ENCODE assay signal across 24 cellular contexts in the genomic region with DNA sequence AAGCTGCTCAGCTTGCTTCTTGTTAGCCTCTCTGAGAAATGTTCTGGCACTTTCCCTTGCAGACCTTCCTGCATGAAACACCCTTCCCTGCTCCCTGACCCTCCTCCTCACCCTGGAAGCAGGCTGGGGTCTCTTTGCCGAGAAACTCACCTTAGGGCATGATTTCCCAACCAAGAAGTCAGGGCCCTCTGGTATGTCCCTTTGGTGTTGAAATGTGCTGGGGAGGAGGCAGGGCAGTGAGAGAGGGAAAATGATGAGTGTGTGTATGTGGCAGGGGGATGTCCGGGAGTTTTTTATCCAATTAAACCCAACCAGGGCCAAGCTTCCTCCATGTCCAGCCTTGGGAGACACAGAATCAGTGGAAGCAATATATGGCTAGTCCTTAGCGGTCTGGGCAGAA. TPM values are rescaled to one million over a fixed set of nuclear protein-coding genes. Genes with fewer than 3 reads are reported as not detected.
A peak's percentile ranks its signal among the peaks of the same experiment; 100 is the strongest.
DNase-seq lines count a peak whose midpoint lies in the region; ATAC-seq, FAIRE-seq and TF ChIP-seq lines count a peak whose summit lies in the region.
"Had no signal": no experiment of that assay in that cellular context is flagged by ENCODE, and none has a peak within 500 bp of the region (broad histone marks: within the 10 kb centered on the region; RNA-seq: fewer than 3 reads in every experiment).

No MANE protein-coding gene starts in this region.

- H3K36me3 Mint-ChIP-seq in CD8-positive, alpha-beta memory T cell, result peaks cover 0 to 17% (median 3%) of the 10 kb centered on the region in 3 donors
- peaks cover 2% of the 10 kb centered on the region for H3K36me3 Mint-ChIP-seq in neural progenitor cell
- peaks cover 6% of the 10 kb centered on the region for H3K36me3 Mint-ChIP-seq in type B pancreatic cell
- H3K36me3 Mint-ChIP-seq: activated naive CD4-positive, alpha-beta T cell treated with anti-CD3 and anti-CD28 coated beads, Interleukin-2, amount 50 U/mL, for 24 hours had no signal

- TF ChIP-seq POLR2A in A549 (IDR thresholded peaks at IDR 0.05; ENCODE audit: low read length) (no peak), GM12878 (IDR thresholded peaks at IDR 0.05; ENCODE audit: low read depth, low read length) (no peak)

- intact Hi-C loops in GM12878 (cut with micrococcal nuclease; ENCODE audit: unreplicated experiment), result no loop called here

- TF ChIP-seq EP300 in A549 (IDR thresholded peaks at IDR 0.05) (no peak), GM12878 (IDR thresholded peaks at IDR 0.05; ENCODE audit: borderline replicate concordance in 1 of 2, control insufficient read depth in 1 of 2, low read depth in 2 of 2, low read length in 2 of 2) (no peak)

- TF ChIP-seq RAD21 in A549 (conservative IDR thresholded peaks at IDR 0.05 in 1 of 2, IDR thresholded peaks at IDR 0.05 in 1 of 2) (no peak), GM12878 (IDR thresholded peaks at IDR 0.05; ENCODE audit: insufficient read depth, low read depth, low read length) (no peak)

- SMC1A ChIA-PET in GM12878 (lab: Charles Lee; ENCODE audit: uncharacterized antibody, unreplicated experiment), result interaction anchor here (0.6 to 1.6 kb wide), 6 partner anchors 9 to 129 kb away, joined by 3 to 4 read pairs (median 4); no protein-coding TSS in a partner anchor

- H3K9me3 ChIP-seq in A549 (no peaks in the 10 kb centered on the region), GM12878 (replicated peaks; ENCODE audit: control insufficient read depth, insufficient read depth, low read length) (no peaks in the 10 kb centered on the region), neural progenitor cell (ENCODE audit: low read depth) (no peaks in the 10 kb centered on the region)
- no peaks in the 10 kb centered on the region for H3K9me3 ChIP-seq in CD8-positive, alpha-beta memory T cell (ENCODE audit: low read length)
- H3K9me3 ChIP-seq: heart right ventricle, prostate gland had no signal

- H3K4me3 ChIP-seq in A549 (no peak overlapping the region), GM12878 (no peak overlapping the region), neural progenitor cell (no peak overlapping the region)
- H3K4me3 ChIP-seq in CD8-positive, alpha-beta memory T cell (ENCODE audit: low read length), result no peak overlapping the region
- H3K4me3 ChIP-seq: heart right ventricle, prostate gland had no signal

- CTCF ChIA-PET in A549 (lab: Yijun Ruan, JAX), result interaction anchor here (0.6 to 1.2 kb wide), 5 partner anchors 16 to 180 kb away, joined by 3 to 4 read pairs (median 3); no protein-coding TSS in a partner anchor
- CTCF ChIA-PET in CD8-positive, alpha-beta memory T cell (lab: Charles Lee), result interaction anchor here (0.8 to 7.4 kb wide), 2 partner anchors 21 to 24 kb away, joined by 3 to 36 read pairs; no protein-coding TSS in a partner anchor
- CTCF ChIA-PET in GM12878 (lab: Yijun Ruan, JAX), result interaction anchor here (0.9 to 1.2 kb wide), 3 partner anchors 15 to 24 kb away, joined by 3 to 5 read pairs (median 3); no protein-coding TSS in a partner anchor

- H3K4me1 ChIP-seq in A549 (peaks cover 36% of the 10 kb centered on the region), GM12878 (ENCODE audit: control insufficient read depth, insufficient read depth, low read length) (peaks cover 3% of the 10 kb centered on the region), neural progenitor cell (peaks cover 5% of the 10 kb centered on the region)
- H3K4me1 ChIP-seq in CD8-positive, alpha-beta memory T cell (ENCODE audit: insufficient read depth, low read length), result peaks cover 40% of the 10 kb centered on the region
- H3K4me1 ChIP-seq: prostate gland had no signal

- H3K27ac Mint-ChIP-seq in CD8-positive, alpha-beta memory T cell, result peak overlapping the region in 7 of 8 donors; percentile 16 to 83 (median 36)
- no peak overlapping the region for H3K27ac Mint-ChIP-seq in neural progenitor cell
- H3K27ac Mint-ChIP-seq in type B pancreatic cell, result no peak overlapping the region

- peak overlapping the region in 1 of 7 donors; percentile 39 for H3K4me3 Mint-ChIP-seq in CD8-positive, alpha-beta memory T cell
- peak overlapping the region; percentile 19 for H3K4me3 Mint-ChIP-seq in neural progenitor cell
- H3K4me3 Mint-ChIP-seq in type B pancreatic cell, result no peak overlapping the region
- H3K4me3 Mint-ChIP-seq: activated naive CD4-positive, alpha-beta T cell treated with anti-CD3 and anti-CD28 coated beads, Interleukin-2, amount 50 U/mL, for 24 hours; activated T-cell treated with anti-CD3 and anti-CD28 coated beads, Interleukin-2, amount 50 U/mL, for 72 hours had no signal

- peak; percentile 43 for FAIRE-seq in A549 (lab: Jason Lieb, UNC)
- no peak for FAIRE-seq in GM12878 (lab: Jason Lieb, UNC)
- FAIRE-seq: colon, H1, keratinocyte had no signal

- H3K9me3 Mint-ChIP-seq in CD8-positive, alpha-beta memory T cell, result no peaks in the 10 kb centered on the region
- no peaks in the 10 kb centered on the region for H3K9me3 Mint-ChIP-seq in neural progenitor cell
- H3K9me3 Mint-ChIP-seq in type B pancreatic cell, result no peaks in the 10 kb centered on the region
- H3K9me3 Mint-ChIP-seq: activated naive CD4-positive, alpha-beta T cell treated with anti-CD3 and anti-CD28 coated beads, Interleukin-2, amount 50 U/mL, for 24 hours; activated T-cell treated with anti-CD3 and anti-CD28 coated beads, Interleukin-2, amount 50 U/mL, for 72 hours; naive thymus-derived CD8-positive, alpha-beta T cell had no signal

- H3K27me3 Mint-ChIP-seq in CD8-positive, alpha-beta memory T cell, result peaks cover 0 to 1% of the 10 kb centered on the region in 2 donors
- H3K27me3 Mint-ChIP-seq in neural progenitor cell (ENCODE audit: insufficient read depth, low read depth) (peaks cover 29% of the 10 kb centered on the region), type B pancreatic cell (peaks cover 4% of the 10 kb centered on the region)
- H3K27me3 Mint-ChIP-seq: activated naive CD4-positive, alpha-beta T cell treated with anti-CD3 and anti-CD28 coated beads, Interleukin-2, amount 50 U/mL, for 24 hours; naive thymus-derived CD8-positive, alpha-beta T cell had no signal

- no peak overlapping the region for H2AFZ ChIP-seq in GM12878 (ENCODE audit: control insufficient read depth, low read depth, low read length)
- H2AFZ ChIP-seq in neural progenitor cell (replicated peaks), result no peak overlapping the region

- in situ Hi-C loops in GM12878 (cut with MboI), result no loop called here

- POLR2A ChIA-PET in A549 (lab: Yijun Ruan, JAX), result no interaction called here
- POLR2A ChIA-PET in CD8-positive, alpha-beta memory T cell (lab: Charles Lee), result interaction anchor here (0.9 kb wide), 1 partner anchor 21 kb away, joined by 3 read pairs; no protein-coding TSS in a partner anchor
- POLR2A ChIA-PET in GM12878 (lab: Charles Lee), result interaction anchor here (0.9 to 5.0 kb wide), 6 partner anchors 10 to 57 kb away, joined by 3 to 27 read pairs (median 4); no protein-coding TSS in a partner anchor

- WGBS in A549 (ENCODE audit: missing lambda C conversion rate), result 88% methylated on average over 2 of the region's 3 CpGs
- WGBS in GM12878 (ENCODE audit: insufficient coverage, insufficient replicate concordance, low lambda C conversion rate, missing lambda C conversion rate), result 49% methylated on average over 3 of the region's 3 CpGs

- H3K27ac ChIP-seq in A549, result no peak overlapping the region
- H3K27ac ChIP-seq in CD8-positive, alpha-beta memory T cell (ENCODE audit: low read depth, low read length), result no peak overlapping the region
- no peak overlapping the region for H3K27ac ChIP-seq in GM12878 (ENCODE audit: control insufficient read depth, insufficient read depth)
- no peak overlapping the region for H3K27ac ChIP-seq in neural progenitor cell
- H3K27ac ChIP-seq: prostate gland had no signal

- peaks cover 76% of the 10 kb centered on the region for H3K79me2 ChIP-seq in GM12878 (ENCODE audit: control insufficient read depth, insufficient read depth, low read length)
- H3K79me2 ChIP-seq in neural progenitor cell (ENCODE audit: low read depth), result no peaks in the 10 kb centered on the region

- no TSS peak for BruUV-seq in GM12878 (replicated peaks; lab: Mats Ljungman, UMichigan)

- no peaks in the 10 kb centered on the region for H3F3A ChIP-seq in neural progenitor cell (ENCODE audit: low read depth)

- H4K20me1 ChIP-seq in GM12878 (ENCODE audit: control insufficient read depth, insufficient read depth), result no peaks in the 10 kb centered on the region
- H4K20me1 ChIP-seq in neural progenitor cell (ENCODE audit: low read depth), result no peaks in the 10 kb centered on the region

- no peak for DNase-seq in A549 (ENCODE audit: low read depth in 1 of 2, low spot score in 1 of 2)
- DNase-seq in CD8-positive, alpha-beta memory T cell, result no peak
- DNase-seq in GM12878 (ENCODE audit: low read depth, low spot score), result no peak
- no peak for DNase-seq in neural progenitor cell (ENCODE audit: low spot score)
- DNase-seq in type B pancreatic cell (ENCODE audit: extremely low spot score, unreplicated experiment), result no peak
- no peak for DNase-seq in GM19238 (ENCODE audit: insufficient read length, low spot score)
- DNase-seq in kidney glomerular epithelial cell (lab: John Stamatoyannopoulos, UW), result no peak
- DNase-seq: activated CD4-positive, alpha-beta T cell treated with anti-CD3 and anti-CD28 coated beads, Interleukin-2, amount 50 U/mL, for 4 hours; activated T-cell treated with anti-CD3 and anti-CD28 coated beads, Interleukin-2, amount 50 U/mL, for 72 hours; EL; heart right ventricle; Kasumi-1; naive thymus-derived CD8-positive, alpha-beta T cell; NCI-H1105 treated with DMSO at 0.1 percent for 48 hours; NCI-H510A treated with DMSO at 0.1 percent for 48 hours; stimulated activated CD4-positive, alpha-beta T cell treated with anti-CD3 and anti-CD28 coated beads, Interleukin-4, amount 100 ng/mL, for 4 hours; substantia nigra; SW 1271 had no signal

- no peak for TF ChIP-seq CTCF in A549 (IDR thresholded peaks at IDR 0.05)
- TF ChIP-seq CTCF in GM12878 (IDR thresholded peaks at IDR 0.05 in 2 of 3, conservative IDR thresholded peaks at IDR 0.05 in 1 of 3; ENCODE audit: control insufficient read depth in 2 of 3, extremely low read depth in 1 of 3, insufficient read depth in 1 of 3, low read depth in 3 of 3, low read length in 3 of 3), result no peak
- TF ChIP-seq CTCF in neural progenitor cell (IDR thresholded peaks at IDR 0.05), result no peak
- no peak for TF ChIP-seq CTCF in type B pancreatic cell (conservative IDR thresholded peaks at IDR 0.05)

- H3K9ac ChIP-seq in GM12878 (ENCODE audit: control insufficient read depth, insufficient read depth, low read length), result no peak overlapping the region
- H3K9ac ChIP-seq in neural progenitor cell, result no peak overlapping the region

- ATAC-seq in A549 (no peak), GM12878 (no peak), HG03196 (IDR thresholded peaks at IDR 0.05; ENCODE audit: unreplicated experiment) (no peak)
- ATAC-seq: activated T-cell treated with anti-CD3 and anti-CD28 coated beads, Interleukin-2, amount 50 U/mL, for 72 hours; heart right ventricle; naive thymus-derived CD8-positive, alpha-beta T cell had no signal

- H3K4me2 ChIP-seq in A549, result no peak overlapping the region
- H3K4me2 ChIP-seq in GM12878 (ENCODE audit: control insufficient read depth, insufficient read depth), result 0 out of 2 replicates have a peak overlapping the region, but pooled peaks have one; percentile 13
- no peak overlapping the region for H3K4me2 ChIP-seq in neural progenitor cell

- no peaks in the 10 kb centered on the region for H3K27me3 ChIP-seq in CD8-positive, alpha-beta memory T cell (ENCODE audit: insufficient read depth, low read length, poor library complexity, severe bottlenecking)
- H3K27me3 ChIP-seq in GM12878 (replicated peaks in 1 of 2; ENCODE audit: control insufficient read depth in 2 of 2, insufficient read depth in 2 of 2, low read length in 1 of 2) (no peaks in the 10 kb centered on the region; a peak in 1 of 4 replicates), neural progenitor cell (peaks cover 27% of the 10 kb centered on the region)
- H3K27me3 ChIP-seq: heart right ventricle had no signal

- RAD21 ChIA-PET in GM12878 (lab: Charles Lee; ENCODE audit: unreplicated experiment), result interaction anchor here (0.9 to 2.1 kb wide), 3 partner anchors 10 to 87 kb away, joined by 4 to 7 read pairs (median 6); no protein-coding TSS in a partner anchor

- H3K4me1 Mint-ChIP-seq in CD8-positive, alpha-beta memory T cell, result peaks cover 61 to 80% (median 79%) of the 10 kb centered on the region in 3 donors
- peaks cover 48% of the 10 kb centered on the region for H3K4me1 Mint-ChIP-seq in neural progenitor cell
- peaks cover 7% of the 10 kb centered on the region for H3K4me1 Mint-ChIP-seq in type B pancreatic cell (ENCODE audit: unreplicated experiment)

- no peaks in the 10 kb centered on the region for H3K36me3 ChIP-seq in CD8-positive, alpha-beta memory T cell (ENCODE audit: insufficient read depth, low read length)
- H3K36me3 ChIP-seq in GM12878 (ENCODE audit: control insufficient read depth in 2 of 2, insufficient read depth in 2 of 2, low read length in 1 of 2), result no peaks in the 10 kb centered on the region
- no peaks in the 10 kb centered on the region for H3K36me3 ChIP-seq in neural progenitor cell
- H3K36me3 ChIP-seq: heart right ventricle, prostate gland had no signal

RNA-seq across cellular contexts. Expression of a gene that starts 5.1 kb away (rescaled TPM):
- polyA plus RNA-seq in A549 (2011; rRNA removed) (18.0 and 18.4 TPM in 2 replicates), A549 (2017; fragmentation: RNase III; extraction: RNeasy Plus Mini Kit Qiagen cat#74134 plus additional on column Dnase treatment) (16.0 to 17.0 TPM (median 16.8 TPM) in 3 replicates), GM12878 (2011; rRNA removed) (15.7 and 33.0 TPM in 2 replicates), GM12878 (2014; fragmentation: Illumina TruSeq; extraction: Trizol) (32.3 and 36.7 TPM in 2 replicates), GM12878 (2014; fragmentation: Nextera tagmentation; extraction: Ambion mirVana) (1 to 10 TPM; 4.0 to 5.2 TPM), GM12878 (2014; rRNA removed) (24.7 and 27.3 TPM in 2 replicates), GM12878 (2016; fragmentation: Nextera tagmentation; extraction: Ambion mirVana) (10 to 100 TPM; 19.3 to 20.4 TPM)
- 14.9 and 20.4 TPM in 2 replicates for polyA plus RNA-seq in A549 (2012; cell fraction: cytosol; rRNA removed)
- polyA plus RNA-seq in A549 (2012; cell fraction: nucleus; rRNA removed), result 20.2 and 21.8 TPM in 2 replicates
- 27.6 and 32.8 TPM in 2 replicates for polyA minus RNA-seq in A549 (2011; rRNA and poly(A)+ RNA removed)
- total RNA-seq in CD8-positive, alpha-beta memory T cell, result 10 to 100 TPM; 23.8 to 24.7 TPM
- polyA plus RNA-seq in CD8-positive, alpha-beta memory T cell, result 19.5 TPM
- 14.4 and 16.4 TPM in 2 replicates for total RNA-seq in GM12878 (2013; cell fraction: nucleolus; rRNA removed)
- total RNA-seq in GM12878 (2014; rRNA removed) (22.9 and 25.8 TPM in 2 replicates), GM12878 (2014; rRNA removed; fragmentation: Illumina TruSeq; extraction: Trizol) (12.3 and 13.8 TPM in 2 replicates), GM12878 (2021) (34.4 and 35.1 TPM in 2 replicates), neural progenitor cell (ENCODE audit: low replicate concordance) (0.12 TPM in 1 of 2 replicates, not detected in the other), type B pancreatic cell (ENCODE audit: low replicate concordance) (7.8 and 20.6 TPM in 2 replicates)
- 17.4 TPM for polyA plus RNA-seq in GM12878 (2011; ENCODE audit: low read depth)
- 35.0 and 43.1 TPM in 2 replicates for polyA plus RNA-seq in GM12878 (2011; cell fraction: cytosol; rRNA removed)
- polyA plus RNA-seq in GM12878 (2011; cell fraction: nucleus; rRNA removed), result 28.0 and 31.1 TPM in 2 replicates
- 24.3 and 24.6 TPM in 2 replicates for polyA plus RNA-seq in GM12878 (2012)
- 39.8 and 47.5 TPM in 2 replicates for polyA minus RNA-seq in GM12878 (2011; rRNA and poly(A)+ RNA removed)
- polyA minus RNA-seq in GM12878 (2011; cell fraction: cytosol; rRNA and poly(A)+ RNA removed), result 21.8 and 27.7 TPM in 2 replicates
- polyA minus RNA-seq in GM12878 (2011; cell fraction: nucleus; rRNA and poly(A)+ RNA removed), result 7.3 and 10.4 TPM in 2 replicates

Comparison
In these comparisons a context has a peak if more than half of its experiments do, and no peak if none do; other contexts are left out.
1. H3K27ac Mint-ChIP-seq: peak in CD8-positive, alpha-beta memory T cell (7 of 8); none in neural progenitor cell (single experiment) and type B pancreatic cell (single experiment).